Comparison of ENCODE assay signal across 10 cellular contexts in genomic region chr16:73053038-73053378, GRCh38. TPM values are rescaled to one million over a fixed set of nuclear protein-coding genes. Genes with fewer than 3 reads are reported as not detected.
DNase-seq lines count a peak whose midpoint lies in the region; ATAC-seq and TF ChIP-seq lines count a peak whose summit lies in the region.
"Had no signal": no experiment of that assay in that cellular context is flagged by ENCODE, and none has a peak within 500 bp of the region (broad histone marks: within the 10 kb centered on the region; RNA-seq: fewer than 3 reads in every experiment).

No MANE protein-coding gene starts in this region.

- DNase-seq in caudate nucleus (lab: John Stamatoyannopoulos, UW) (no peak), lower lobe of right lung (no peak), middle frontal gyrus (ENCODE audit: extremely low spot score, low spot score) (no peak), NCI-H510A (lab: John Stamatoyannopoulos, UW) (no peak)
- DNase-seq: effector memory CD8-positive, alpha-beta T cell; naive thymus-derived CD8-positive, alpha-beta T cell had no signal

- H3K4me3 ChIP-seq in HUES6 (ENCODE audit: low read depth, low read length) (peak overlapping the region; percentile 50), lower lobe of right lung (no peak overlapping the region), stomach smooth muscle (ENCODE audit: low read length in 2 of 2) (peak overlapping the region; percentile 5 to 66)

- no peak for ATAC-seq in lower lobe of right lung
- ATAC-seq in HG03039 (IDR thresholded peaks at IDR 0.05; ENCODE audit: unreplicated experiment) = no peak
- ATAC-seq in HG03439 (IDR thresholded peaks at IDR 0.05; ENCODE audit: unreplicated experiment) = no peak
- ATAC-seq: effector memory CD8-positive, alpha-beta T cell; naive thymus-derived CD8-positive, alpha-beta T cell had no signal

- H3K27ac ChIP-seq in HUES6 (ENCODE audit: low read depth, low read length) (no peak overlapping the region), caudate nucleus (ENCODE audit: low read depth, low read length) (peak overlapping the region; percentile 95), lower lobe of right lung (peak overlapping the region; percentile 95), stomach smooth muscle (ENCODE audit: low read length) (peak overlapping the region; percentile 99)

- no peak for TF ChIP-seq CTCF in lower lobe of right lung (IDR thresholded peaks at IDR 0.05)

- no peaks in the 10 kb centered on the region for H3K9me3 ChIP-seq in HUES6 (ENCODE audit: control insufficient read depth, insufficient read depth, low read depth, low read length)
- no peaks in the 10 kb centered on the region for H3K9me3 ChIP-seq in lower lobe of right lung
- H3K9me3 ChIP-seq in stomach smooth muscle (ENCODE audit: control insufficient read depth in 2 of 2, low read length in 2 of 2) = no peaks in the 10 kb centered on the region

- H3K4me1 ChIP-seq in HUES6 (ENCODE audit: control insufficient read depth, insufficient read depth, low read length) = peaks cover 84% of the 10 kb centered on the region
- H3K4me1 ChIP-seq in lower lobe of right lung = peaks cover 79% of the 10 kb centered on the region
- H3K4me1 ChIP-seq in stomach smooth muscle (ENCODE audit: control insufficient read depth, insufficient read depth, low read length) = peaks cover 75% of the 10 kb centered on the region

- H3K36me3 ChIP-seq in HUES6 (ENCODE audit: control insufficient read depth, insufficient read depth, low read length) (no peaks in the 10 kb centered on the region), lower lobe of right lung (no peaks in the 10 kb centered on the region), stomach smooth muscle (ENCODE audit: control insufficient read depth in 2 of 2, insufficient read depth in 2 of 2, low read length in 2 of 2) (no peaks in the 10 kb centered on the region)

- peaks cover 94% of the 10 kb centered on the region for H3K27me3 ChIP-seq in HUES6 (ENCODE audit: control insufficient read depth, insufficient read depth, low read length)
- H3K27me3 ChIP-seq in lower lobe of right lung (ENCODE audit: low read depth) = no peaks in the 10 kb centered on the region
- H3K27me3 ChIP-seq in stomach smooth muscle (ENCODE audit: control insufficient read depth in 1 of 2, insufficient read depth in 2 of 2, low read length in 2 of 2) = no peaks in the 10 kb centered on the region

- intact Hi-C loops in lower lobe of right lung (cut with DNase I) = no loop called here

- H3K9ac ChIP-seq in HUES6 (ENCODE audit: low read length) = no peak overlapping the region
- H3K9ac ChIP-seq in stomach smooth muscle (ENCODE audit: low read length in 2 of 2) = peak overlapping the region; percentile 83 to 88

RNA-seq across cellular contexts. Expression of gene ZFHX3, which starts 5.1 kb away (rescaled TPM):
- 29.3 TPM for total RNA-seq in lower lobe of right lung
